1 cellular context compared by ENCODE assay signal in genomic region chr2:174623690-174624089, GRCh38.
TF ChIP-seq lines count a peak whose summit lies in the region.

No MANE protein-coding gene starts in this region.

TF ChIP-seq in GM12878, 131 proteins besides CTCF, POLR2A, EP300 and RAD21 (continued from another document):
- TF ChIP-seq NKRF (conservative IDR thresholded peaks at IDR 0.05) (no peak), TCF7 (IDR thresholded peaks at IDR 0.05; ENCODE audit: borderline replicate concordance) (no peak), USF1 (IDR thresholded peaks at IDR 0.05; ENCODE audit: borderline replicate concordance, extremely low read length, insufficient read depth, low read depth, low read length) (no peak), GATAD2B (conservative IDR thresholded peaks at IDR 0.05; ENCODE audit: low read depth) (no peak), GABPA (IDR thresholded peaks at IDR 0.05; ENCODE audit: low read depth) (no peak), E2F4 (IDR thresholded peaks at IDR 0.05; ENCODE audit: low read depth, low read length) (no peak), YBX1 (IDR thresholded peaks at IDR 0.05) (no peak), ELK1 (IDR thresholded peaks at IDR 0.05; ENCODE audit: low read depth, low read length) (no peak), PKNOX1 (IDR thresholded peaks at IDR 0.05) (no peak), POU2F2 (IDR thresholded peaks at IDR 0.05; ENCODE audit: borderline replicate concordance, low read depth, low read length) (no peak), BCL11A (IDR thresholded peaks at IDR 0.05; ENCODE audit: low read depth, low read length) (no peak), YY1 (IDR thresholded peaks at IDR 0.05; ENCODE audit: low read depth, low read length) (no peak), ZNF207 (IDR thresholded peaks at IDR 0.05; ENCODE audit: borderline replicate concordance) (no peak)
